In the genomic region with DNA sequence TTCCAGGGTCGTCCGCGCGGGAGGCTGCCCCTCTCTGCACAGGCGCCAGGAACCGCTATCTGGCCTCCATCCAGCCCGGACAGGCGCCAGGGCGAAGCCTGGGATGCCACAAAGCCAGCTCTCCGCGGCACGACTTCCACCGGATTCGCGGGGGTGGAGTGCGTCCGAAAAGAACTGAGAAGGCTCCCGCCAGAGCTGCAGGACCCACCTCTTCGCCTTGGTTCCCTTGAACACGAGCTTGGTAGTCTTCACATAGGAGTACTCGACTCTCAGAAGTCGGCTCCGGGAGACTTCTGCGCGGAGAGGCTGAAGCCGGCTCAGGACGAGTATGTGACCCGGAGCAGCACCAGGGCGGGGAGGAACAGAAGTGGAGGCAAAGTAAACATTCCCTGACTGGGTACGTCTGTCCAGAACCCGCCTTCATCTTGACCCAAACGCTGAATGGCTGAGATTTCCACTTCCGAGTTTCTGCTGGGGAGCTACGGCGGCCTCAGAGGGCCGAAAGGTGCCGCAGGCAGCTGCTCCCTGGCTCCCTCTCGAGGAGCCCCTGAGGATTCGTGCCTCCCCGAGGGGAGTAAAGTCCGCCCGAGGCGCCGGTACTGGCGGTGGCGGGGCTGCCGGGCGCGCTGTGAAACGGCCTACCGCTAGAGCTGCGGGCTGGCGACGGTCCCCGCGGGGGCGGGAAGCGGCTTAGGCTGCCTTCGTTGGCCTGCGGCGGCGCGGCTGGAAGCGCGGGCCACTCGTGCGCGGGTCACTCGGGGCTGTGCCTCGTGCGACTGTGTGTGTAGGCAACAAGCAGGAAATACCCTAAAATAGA, we compare ENCODE assay signal across 1 cellular context.
TF ChIP-seq lines count a peak whose summit lies in the region.

No MANE protein-coding gene starts in this region.

TF ChIP-seq in HepG2, 621 proteins besides CTCF, POLR2A, EP300 and RAD21 (continued from another document and continues in another):
- TF ChIP-seq, protein P1, sequence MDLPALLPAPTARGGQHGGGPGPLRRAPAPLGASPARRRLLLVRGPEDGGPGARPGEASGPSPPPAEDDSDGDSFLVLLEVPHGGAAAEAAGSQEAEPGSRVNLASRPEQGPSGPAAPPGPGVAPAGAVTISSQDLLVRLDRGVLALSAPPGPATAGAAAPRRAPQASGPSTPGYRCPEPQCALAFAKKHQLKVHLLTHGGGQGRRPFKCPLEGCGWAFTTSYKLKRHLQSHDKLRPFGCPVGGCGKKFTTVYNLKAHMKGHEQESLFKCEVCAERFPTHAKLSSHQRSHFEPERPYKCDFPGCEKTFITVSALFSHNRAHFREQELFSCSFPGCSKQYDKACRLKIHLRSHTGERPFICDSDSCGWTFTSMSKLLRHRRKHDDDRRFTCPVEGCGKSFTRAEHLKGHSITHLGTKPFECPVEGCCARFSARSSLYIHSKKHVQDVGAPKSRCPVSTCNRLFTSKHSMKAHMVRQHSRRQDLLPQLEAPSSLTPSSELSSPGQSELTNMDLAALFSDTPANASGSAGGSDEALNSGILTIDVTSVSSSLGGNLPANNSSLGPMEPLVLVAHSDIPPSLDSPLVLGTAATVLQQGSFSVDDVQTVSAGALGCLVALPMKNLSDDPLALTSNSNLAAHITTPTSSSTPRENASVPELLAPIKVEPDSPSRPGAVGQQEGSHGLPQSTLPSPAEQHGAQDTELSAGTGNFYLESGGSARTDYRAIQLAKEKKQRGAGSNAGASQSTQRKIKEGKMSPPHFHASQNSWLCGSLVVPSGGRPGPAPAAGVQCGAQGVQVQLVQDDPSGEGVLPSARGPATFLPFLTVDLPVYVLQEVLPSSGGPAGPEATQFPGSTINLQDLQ (CRISPR knock-in tag; IDR thresholded peaks at IDR 0.05), result 0 out of 2 replicates have a peak, but pooled peaks have one; percentile 90
- TF ChIP-seq KDM4B (CRISPR knock-in tag; IDR thresholded peaks at IDR 0.05), result peak; percentile 99
- TF ChIP-seq, protein P2, sequence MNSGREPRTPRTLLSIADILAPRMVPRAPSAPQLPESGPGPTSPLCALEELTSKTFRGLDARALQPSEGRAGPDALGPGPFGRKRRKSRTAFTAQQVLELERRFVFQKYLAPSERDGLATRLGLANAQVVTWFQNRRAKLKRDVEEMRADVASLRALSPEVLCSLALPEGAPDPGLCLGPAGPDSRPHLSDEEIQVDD (CRISPR knock-in tag; IDR thresholded peaks at IDR 0.05; ENCODE audit: borderline replicate concordance), result peak; percentile 21
- TF ChIP-seq, protein P3, sequence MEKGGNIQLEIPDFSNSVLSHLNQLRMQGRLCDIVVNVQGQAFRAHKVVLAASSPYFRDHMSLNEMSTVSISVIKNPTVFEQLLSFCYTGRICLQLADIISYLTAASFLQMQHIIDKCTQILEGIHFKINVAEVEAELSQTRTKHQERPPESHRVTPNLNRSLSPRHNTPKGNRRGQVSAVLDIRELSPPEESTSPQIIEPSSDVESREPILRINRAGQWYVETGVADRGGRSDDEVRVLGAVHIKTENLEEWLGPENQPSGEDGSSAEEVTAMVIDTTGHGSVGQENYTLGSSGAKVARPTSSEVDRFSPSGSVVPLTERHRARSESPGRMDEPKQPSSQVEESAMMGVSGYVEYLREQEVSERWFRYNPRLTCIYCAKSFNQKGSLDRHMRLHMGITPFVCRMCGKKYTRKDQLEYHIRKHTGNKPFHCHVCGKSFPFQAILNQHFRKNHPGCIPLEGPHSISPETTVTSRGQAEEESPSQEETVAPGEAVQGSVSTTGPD (CRISPR knock-in tag; IDR thresholded peaks at IDR 0.05), result peak; percentile 64; the same call in 1 of the 2 replicates
- TF ChIP-seq SKI (IDR thresholded peaks at IDR 0.05; ENCODE audit: partially characterized antibody), result peak; percentile 93
- 0 out of 2 replicates have a peak, but pooled peaks have one; percentile 25 for TF ChIP-seq ZNF17 (CRISPR knock-in tag; IDR thresholded peaks at IDR 0.05)
- peak; percentile 97 for TF ChIP-seq ZMAT3 (CRISPR knock-in tag; conservative IDR thresholded peaks at IDR 0.05)
- TF ChIP-seq ZNF572 (CRISPR knock-in tag; IDR thresholded peaks at IDR 0.05), result peak; percentile 97; the same call in 1 of the 2 replicates
- TF ChIP-seq, protein P4, sequence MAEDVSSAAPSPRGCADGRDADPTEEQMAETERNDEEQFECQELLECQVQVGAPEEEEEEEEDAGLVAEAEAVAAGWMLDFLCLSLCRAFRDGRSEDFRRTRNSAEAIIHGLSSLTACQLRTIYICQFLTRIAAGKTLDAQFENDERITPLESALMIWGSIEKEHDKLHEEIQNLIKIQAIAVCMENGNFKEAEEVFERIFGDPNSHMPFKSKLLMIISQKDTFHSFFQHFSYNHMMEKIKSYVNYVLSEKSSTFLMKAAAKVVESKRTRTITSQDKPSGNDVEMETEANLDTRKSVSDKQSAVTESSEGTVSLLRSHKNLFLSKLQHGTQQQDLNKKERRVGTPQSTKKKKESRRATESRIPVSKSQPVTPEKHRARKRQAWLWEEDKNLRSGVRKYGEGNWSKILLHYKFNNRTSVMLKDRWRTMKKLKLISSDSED (CRISPR knock-in tag; IDR thresholded peaks at IDR 0.05), result peak; percentile 91; the same call in 1 of the 2 replicates
- peak; percentile 97 for TF ChIP-seq EED (CRISPR knock-in tag; IDR thresholded peaks at IDR 0.05)
- 0 out of 2 replicates have a peak, but pooled peaks have one; percentile 86 for TF ChIP-seq PCBP1 (IDR thresholded peaks at IDR 0.05; ENCODE audit: borderline replicate concordance, low read depth, low read length)
- TF ChIP-seq STAG1 (CRISPR knock-in tag; IDR thresholded peaks at IDR 0.05), result peak; percentile 42
- peak; percentile 97 for TF ChIP-seq CC2D1A (CRISPR knock-in tag; IDR thresholded peaks at IDR 0.05)
- peak; percentile 88 for TF ChIP-seq HOXD1 (CRISPR knock-in tag; IDR thresholded peaks at IDR 0.05)
- 0 out of 2 replicates have a peak, but pooled peaks have one; percentile 53 for TF ChIP-seq HIVEP1 (CRISPR knock-in tag; IDR thresholded peaks at IDR 0.05)
- TF ChIP-seq, protein P5, sequence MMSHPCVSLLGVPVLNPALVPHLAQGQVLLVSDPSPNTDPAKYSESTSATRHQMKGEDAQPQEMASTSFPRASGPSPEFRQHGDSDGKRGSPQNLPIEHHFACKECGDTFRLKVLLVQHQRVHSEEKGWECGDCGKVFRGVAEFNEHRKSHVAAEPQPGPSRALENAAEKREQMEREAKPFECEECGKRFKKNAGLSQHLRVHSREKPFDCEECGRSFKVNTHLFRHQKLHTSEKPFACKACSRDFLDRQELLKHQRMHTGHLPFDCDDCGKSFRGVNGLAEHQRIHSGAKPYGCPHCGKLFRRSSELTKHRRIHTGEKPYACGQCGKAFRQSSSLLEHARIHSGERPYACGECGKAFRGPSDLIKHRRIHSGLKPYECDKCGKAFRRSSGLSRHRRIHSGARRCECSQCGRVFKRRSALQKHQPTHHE (CRISPR knock-in tag; IDR thresholded peaks at IDR 0.05; ENCODE audit: borderline replicate concordance), result peak; percentile 85
- TF ChIP-seq ZNF563 (CRISPR knock-in tag; IDR thresholded peaks at IDR 0.05), result peak; percentile 98
- 0 out of 2 replicates have a peak, but pooled peaks have one; percentile 4 for TF ChIP-seq RFX5 (IDR thresholded peaks at IDR 0.05; ENCODE audit: low read depth, low read length)
- TF ChIP-seq, protein P6, sequence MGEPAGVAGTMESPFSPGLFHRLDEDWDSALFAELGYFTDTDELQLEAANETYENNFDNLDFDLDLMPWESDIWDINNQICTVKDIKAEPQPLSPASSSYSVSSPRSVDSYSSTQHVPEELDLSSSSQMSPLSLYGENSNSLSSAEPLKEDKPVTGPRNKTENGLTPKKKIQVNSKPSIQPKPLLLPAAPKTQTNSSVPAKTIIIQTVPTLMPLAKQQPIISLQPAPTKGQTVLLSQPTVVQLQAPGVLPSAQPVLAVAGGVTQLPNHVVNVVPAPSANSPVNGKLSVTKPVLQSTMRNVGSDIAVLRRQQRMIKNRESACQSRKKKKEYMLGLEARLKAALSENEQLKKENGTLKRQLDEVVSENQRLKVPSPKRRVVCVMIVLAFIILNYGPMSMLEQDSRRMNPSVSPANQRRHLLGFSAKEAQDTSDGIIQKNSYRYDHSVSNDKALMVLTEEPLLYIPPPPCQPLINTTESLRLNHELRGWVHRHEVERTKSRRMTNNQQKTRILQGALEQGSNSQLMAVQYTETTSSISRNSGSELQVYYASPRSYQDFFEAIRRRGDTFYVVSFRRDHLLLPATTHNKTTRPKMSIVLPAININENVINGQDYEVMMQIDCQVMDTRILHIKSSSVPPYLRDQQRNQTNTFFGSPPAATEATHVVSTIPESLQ (CRISPR knock-in tag; conservative IDR thresholded peaks at IDR 0.05), result peak; percentile 88
- TF ChIP-seq ZNF768 (CRISPR knock-in tag; IDR thresholded peaks at IDR 0.05), result peak; percentile 84
- peak; percentile 68 for TF ChIP-seq HCFC1 (IDR thresholded peaks at IDR 0.05; ENCODE audit: low read depth, low read length)
- peak; percentile 68; the same call in 1 of the 2 replicates for TF ChIP-seq SNAPC2 (CRISPR knock-in tag; IDR thresholded peaks at IDR 0.05)
- TF ChIP-seq CHD4 (IDR thresholded peaks at IDR 0.05; ENCODE audit: borderline replicate concordance, low read length), result peak; percentile 66; the same call in 1 of the 2 replicates
- TF ChIP-seq NFIC (IDR thresholded peaks at IDR 0.05; ENCODE audit: low read length), result 0 out of 2 replicates have a peak, but pooled peaks have one; percentile 47
- TF ChIP-seq, protein P7, sequence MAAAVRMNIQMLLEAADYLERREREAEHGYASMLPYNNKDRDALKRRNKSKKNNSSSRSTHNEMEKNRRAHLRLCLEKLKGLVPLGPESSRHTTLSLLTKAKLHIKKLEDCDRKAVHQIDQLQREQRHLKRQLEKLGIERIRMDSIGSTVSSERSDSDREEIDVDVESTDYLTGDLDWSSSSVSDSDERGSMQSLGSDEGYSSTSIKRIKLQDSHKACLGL (CRISPR knock-in tag; IDR thresholded peaks at IDR 0.05), result peak; percentile 12
- TF ChIP-seq, protein P8, sequence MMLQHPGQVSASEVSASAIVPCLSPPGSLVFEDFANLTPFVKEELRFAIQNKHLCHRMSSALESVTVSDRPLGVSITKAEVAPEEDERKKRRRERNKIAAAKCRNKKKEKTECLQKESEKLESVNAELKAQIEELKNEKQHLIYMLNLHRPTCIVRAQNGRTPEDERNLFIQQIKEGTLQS (CRISPR knock-in tag; IDR thresholded peaks at IDR 0.05), result peak; percentile 36
- TF ChIP-seq, protein P9, sequence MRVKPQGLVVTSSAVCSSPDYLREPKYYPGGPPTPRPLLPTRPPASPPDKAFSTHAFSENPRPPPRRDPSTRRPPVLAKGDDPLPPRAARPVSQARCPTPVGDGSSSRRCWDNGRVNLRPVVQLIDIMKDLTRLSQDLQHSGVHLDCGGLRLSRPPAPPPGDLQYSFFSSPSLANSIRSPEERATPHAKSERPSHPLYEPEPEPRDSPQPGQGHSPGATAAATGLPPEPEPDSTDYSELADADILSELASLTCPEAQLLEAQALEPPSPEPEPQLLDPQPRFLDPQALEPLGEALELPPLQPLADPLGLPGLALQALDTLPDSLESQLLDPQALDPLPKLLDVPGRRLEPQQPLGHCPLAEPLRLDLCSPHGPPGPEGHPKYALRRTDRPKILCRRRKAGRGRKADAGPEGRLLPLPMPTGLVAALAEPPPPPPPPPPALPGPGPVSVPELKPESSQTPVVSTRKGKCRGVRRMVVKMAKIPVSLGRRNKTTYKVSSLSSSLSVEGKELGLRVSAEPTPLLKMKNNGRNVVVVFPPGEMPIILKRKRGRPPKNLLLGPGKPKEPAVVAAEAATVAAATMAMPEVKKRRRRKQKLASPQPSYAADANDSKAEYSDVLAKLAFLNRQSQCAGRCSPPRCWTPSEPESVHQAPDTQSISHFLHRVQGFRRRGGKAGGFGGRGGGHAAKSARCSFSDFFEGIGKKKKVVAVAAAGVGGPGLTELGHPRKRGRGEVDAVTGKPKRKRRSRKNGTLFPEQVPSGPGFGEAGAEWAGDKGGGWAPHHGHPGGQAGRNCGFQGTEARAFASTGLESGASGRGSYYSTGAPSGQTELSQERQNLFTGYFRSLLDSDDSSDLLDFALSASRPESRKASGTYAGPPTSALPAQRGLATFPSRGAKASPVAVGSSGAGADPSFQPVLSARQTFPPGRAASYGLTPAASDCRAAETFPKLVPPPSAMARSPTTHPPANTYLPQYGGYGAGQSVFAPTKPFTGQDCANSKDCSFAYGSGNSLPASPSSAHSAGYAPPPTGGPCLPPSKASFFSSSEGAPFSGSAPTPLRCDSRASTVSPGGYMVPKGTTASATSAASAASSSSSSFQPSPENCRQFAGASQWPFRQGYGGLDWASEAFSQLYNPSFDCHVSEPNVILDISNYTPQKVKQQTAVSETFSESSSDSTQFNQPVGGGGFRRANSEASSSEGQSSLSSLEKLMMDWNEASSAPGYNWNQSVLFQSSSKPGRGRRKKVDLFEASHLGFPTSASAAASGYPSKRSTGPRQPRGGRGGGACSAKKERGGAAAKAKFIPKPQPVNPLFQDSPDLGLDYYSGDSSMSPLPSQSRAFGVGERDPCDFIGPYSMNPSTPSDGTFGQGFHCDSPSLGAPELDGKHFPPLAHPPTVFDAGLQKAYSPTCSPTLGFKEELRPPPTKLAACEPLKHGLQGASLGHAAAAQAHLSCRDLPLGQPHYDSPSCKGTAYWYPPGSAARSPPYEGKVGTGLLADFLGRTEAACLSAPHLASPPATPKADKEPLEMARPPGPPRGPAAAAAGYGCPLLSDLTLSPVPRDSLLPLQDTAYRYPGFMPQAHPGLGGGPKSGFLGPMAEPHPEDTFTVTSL (CRISPR knock-in tag; IDR thresholded peaks at IDR 0.05; ENCODE audit: borderline replicate concordance), result peak; percentile 57; the same call in 1 of the 2 replicates
- TF ChIP-seq CCDC6 (CRISPR knock-in tag; IDR thresholded peaks at IDR 0.05), result peak; percentile 98
- TF ChIP-seq HNF4A (CRISPR knock-in tag; IDR thresholded peaks at IDR 0.05), result peak; percentile 98
- TF ChIP-seq BORCS8-MEF2B (CRISPR knock-in tag; IDR thresholded peaks at IDR 0.05), result peak; percentile 91
- TF ChIP-seq, protein P10, sequence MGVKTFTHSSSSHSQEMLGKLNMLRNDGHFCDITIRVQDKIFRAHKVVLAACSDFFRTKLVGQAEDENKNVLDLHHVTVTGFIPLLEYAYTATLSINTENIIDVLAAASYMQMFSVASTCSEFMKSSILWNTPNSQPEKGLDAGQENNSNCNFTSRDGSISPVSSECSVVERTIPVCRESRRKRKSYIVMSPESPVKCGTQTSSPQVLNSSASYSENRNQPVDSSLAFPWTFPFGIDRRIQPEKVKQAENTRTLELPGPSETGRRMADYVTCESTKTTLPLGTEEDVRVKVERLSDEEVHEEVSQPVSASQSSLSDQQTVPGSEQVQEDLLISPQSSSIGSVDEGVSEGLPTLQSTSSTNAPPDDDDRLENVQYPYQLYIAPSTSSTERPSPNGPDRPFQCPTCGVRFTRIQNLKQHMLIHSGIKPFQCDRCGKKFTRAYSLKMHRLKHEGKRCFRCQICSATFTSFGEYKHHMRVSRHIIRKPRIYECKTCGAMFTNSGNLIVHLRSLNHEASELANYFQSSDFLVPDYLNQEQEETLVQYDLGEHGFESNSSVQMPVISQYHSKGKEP (CRISPR knock-in tag; IDR thresholded peaks at IDR 0.05), result peak; percentile 30; the same call in 1 of the 2 replicates
- peak; percentile 94 for TF ChIP-seq PHF20 (CRISPR knock-in tag; IDR thresholded peaks at IDR 0.05)
- TF ChIP-seq RBAK (CRISPR knock-in tag; IDR thresholded peaks at IDR 0.05), result peak; percentile 59; the same call in 1 of the 2 replicates
- TF ChIP-seq, protein P11, sequence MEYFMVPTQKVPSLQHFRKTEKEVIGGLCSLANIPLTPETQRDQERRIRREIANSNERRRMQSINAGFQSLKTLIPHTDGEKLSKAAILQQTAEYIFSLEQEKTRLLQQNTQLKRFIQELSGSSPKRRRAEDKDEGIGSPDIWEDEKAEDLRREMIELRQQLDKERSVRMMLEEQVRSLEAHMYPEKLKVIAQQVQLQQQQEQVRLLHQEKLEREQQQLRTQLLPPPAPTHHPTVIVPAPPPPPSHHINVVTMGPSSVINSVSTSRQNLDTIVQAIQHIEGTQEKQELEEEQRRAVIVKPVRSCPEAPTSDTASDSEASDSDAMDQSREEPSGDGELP (IDR thresholded peaks at IDR 0.05; ENCODE audit: borderline replicate concordance, low read depth), result peak; percentile 75; the same call in 1 of the 2 replicates
- TF ChIP-seq KLF16 (CRISPR knock-in tag; IDR thresholded peaks at IDR 0.05), result peak in 1 of 2 experiments; percentile 96; a peak in 2 of 4 replicates
- TF ChIP-seq BHLHE40 (IDR thresholded peaks at IDR 0.05; ENCODE audit: low read length), result peak; percentile 63
